24 cellular contexts compared by ENCODE assay signal in the genomic region with DNA sequence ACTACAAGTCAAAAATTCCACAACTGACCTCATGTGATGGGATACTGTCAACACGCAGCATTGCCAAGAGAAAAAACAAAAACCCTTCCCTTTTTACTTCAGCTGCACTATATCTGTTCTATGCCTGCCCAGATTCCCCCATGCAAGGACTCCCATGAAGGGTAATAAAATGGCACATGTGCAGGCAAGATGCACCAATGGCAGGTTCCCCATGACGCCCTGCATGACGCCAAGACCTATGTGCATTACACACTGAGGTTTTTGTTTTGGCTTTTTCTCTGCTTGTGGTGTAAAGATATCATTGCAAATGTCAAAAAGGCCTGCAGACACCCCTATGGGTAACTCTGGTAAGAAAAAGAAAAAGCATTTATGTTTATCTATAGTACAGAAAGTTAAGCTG.
"Had no signal": no experiment of that assay in that cellular context is flagged by ENCODE, and none has a peak within 500 bp of the region (broad histone marks: within the 10 kb centered on the region; RNA-seq: fewer than 3 reads in every experiment).

No MANE protein-coding gene starts in this region.

- H3K27me3 ChIP-seq: neutrophil, pancreas, right lobe of liver, sigmoid colon, stomach, thyroid gland, transverse colon, upper lobe of right lung, uterus had no signal

- H3K36me3 ChIP-seq: neutrophil, pancreas, right lobe of liver, sigmoid colon, stomach, thoracic aorta, thyroid gland, transverse colon, upper lobe of right lung, uterus had no signal

- H3K9me3 ChIP-seq: neutrophil, pancreas, psoas muscle, right lobe of liver, sigmoid colon, stomach, thoracic aorta, thyroid gland, transverse colon, upper lobe of right lung, uterus had no signal

- H3K4me3 ChIP-seq: pancreas, psoas muscle, right lobe of liver, sigmoid colon, stomach, thoracic aorta, thyroid gland, transverse colon, upper lobe of right lung, uterus had no signal

- ATAC-seq: naive thymus-derived CD8-positive, alpha-beta T cell; natural killer cell treated with Interleukin-12 subunit alpha and Interleukin-12 subunit beta and Interleukin-15 and Interleukin-18, amount 100 ng/mL, for 72 hours; pancreas; psoas muscle; right cardiac atrium; right lobe of liver; stimulated activated effector memory CD8-positive, alpha-beta T cell treated with anti-CD3 and anti-CD28 coated beads, Interleukin-12 subunit alpha, Interleukin-12 subunit beta, amount 100 ng/mL, for 72 hours; stimulated activated naive B cell treated with anti-CD40 and anti-IgM and Interleukin-4, amounts not matched to agents 10 μg/mL and 1 μg/mL and 100 μg/mL, for 72 hours; upper lobe of right lung had no signal

- H3K27ac ChIP-seq: neutrophil, pancreas, psoas muscle, right lobe of liver, sigmoid colon, stomach, thoracic aorta, thyroid gland, transverse colon, upper lobe of right lung, uterus had no signal

- H3K4me1 ChIP-seq: pancreas, psoas muscle, right lobe of liver, sigmoid colon, stomach, thyroid gland, transverse colon, upper lobe of right lung, uterus had no signal

- DNase-seq: naive thymus-derived CD8-positive, alpha-beta T cell; nephron progenitor cell; nucleus accumbens; pancreas; psoas muscle; right cardiac atrium; right lobe of liver; sigmoid colon; small intestine; stimulated activated CD4-positive, alpha-beta T cell treated with anti-CD3 and anti-CD28 coated beads, Interleukin-15, amount 100 ng/mL, for 24 hours; stimulated activated CD4-positive, alpha-beta T cell treated with anti-CD3 and anti-CD28 coated beads, Interleukin-2, amount 100 ng/mL, for 24 hours; stimulated activated CD4-positive, alpha-beta T cell treated with anti-CD3 and anti-CD28 coated beads, Interleukin-2, amount 100 ng/mL, for 48 hours; stimulated activated CD4-positive, alpha-beta T cell treated with anti-CD3 and anti-CD28 coated beads, Interleukin-4, amount 100 ng/mL, for 24 hours; stimulated activated naive B cell treated with anti-CD40 and anti-IgM and Interleukin-4, amounts not matched to agents 10 μg/mL and 1 μg/mL and 100 μg/mL, for 72 hours; stimulated activated naive CD4-positive, alpha-beta T cell treated with Interleukin-2 at 50 U/mL for 16 hours; stomach; thyroid gland; transverse colon; upper lobe of right lung; uterus had no signal
